23 cellular contexts compared by ENCODE assay signal in genomic region chr20:36177716-36178115, GRCh38. TPM values are rescaled to one million over a fixed set of nuclear protein-coding genes. Genes with fewer than 3 reads are reported as not detected.
DNase-seq lines count a peak whose midpoint lies in the region; ATAC-seq, FAIRE-seq and TF ChIP-seq lines count a peak whose summit lies in the region.
"Had no signal": no experiment of that assay in that cellular context is flagged by ENCODE, and none has a peak within 500 bp of the region (broad histone marks: within the 10 kb centered on the region; RNA-seq: fewer than 3 reads in every experiment).

No MANE protein-coding gene starts in this region.

- TF ChIP-seq EP300 in HepG2 (IDR thresholded peaks at IDR 0.05; ENCODE audit: low read depth in 2 of 2, low read length in 2 of 2) (no peak), HepG2 (CRISPR knock-in tag; IDR thresholded peaks at IDR 0.05; ENCODE audit: borderline replicate concordance) (no peak)

- no peak for FAIRE-seq in HepG2 (lab: Jason Lieb, UNC)
- FAIRE-seq in small intestine (lab: Jason Lieb, UNC) = no peak
- FAIRE-seq: A204.1, D721Med, GM12878, GM19239, H54 had no signal

- H3K4me2 ChIP-seq in HepG2 (ENCODE audit: low read depth, low read length) = no peak overlapping the region
- H3K4me2 ChIP-seq: BLaER1, GM23338 had no signal

- intact Hi-C loops in HepG2 (cut with micrococcal nuclease; ENCODE audit: unreplicated experiment) (no loop called here), right lobe of liver (cut with DNase I) (no loop called here)

- no TSS peak for BruUV-seq in HepG2 (replicated peaks; lab: Mats Ljungman, UMichigan)

- H3K4me1 ChIP-seq in HepG2 (ENCODE audit: insufficient read depth, low read length) (peaks cover 19% of the 10 kb centered on the region), right lobe of liver (peaks cover 0 to 1% (median 0%) of the 10 kb centered on the region in 4 donors), small intestine (ENCODE audit: control insufficient read depth in 2 of 2, insufficient read depth in 1 of 2, low read depth in 1 of 2, low read length in 1 of 2) (no peaks in the 10 kb centered on the region)
- H3K4me1 ChIP-seq: HAP-1 had no signal

- H3K36me3 ChIP-seq in HepG2 (replicated peaks in 1 of 2; ENCODE audit: control insufficient read depth in 1 of 2, insufficient read depth in 2 of 2, low read length in 2 of 2) = peaks cover 23 to 43% of the 10 kb centered on the region in 2 experiments; a peak in 4 of 5 replicates
- H3K36me3 ChIP-seq in right lobe of liver = no peaks in the 10 kb centered on the region
- no peaks in the 10 kb centered on the region for H3K36me3 ChIP-seq in small intestine (ENCODE audit: control insufficient read depth in 2 of 2, insufficient read depth in 2 of 2, low read length in 2 of 2)

- ATAC-seq in HepG2 (no peak), right lobe of liver (no peak)
- ATAC-seq: GM12878, GM23338 had no signal

- H3K79me2 ChIP-seq in HepG2 (ENCODE audit: insufficient read depth, low read length) = no peaks in the 10 kb centered on the region

- H3K27ac ChIP-seq in HepG2 (ENCODE audit: extremely low read length, insufficient read depth, low read length) (no peak overlapping the region), right lobe of liver (no peak overlapping the region), small intestine (ENCODE audit: low read depth in 1 of 2, low read length in 1 of 2) (no peak overlapping the region)
- H3K27ac ChIP-seq: 22Rv1, BLaER1, C4-2B had no signal

- no peak overlapping the region for H3K9ac ChIP-seq in HepG2 (ENCODE audit: insufficient read depth, low read depth, low read length)
- H3K9ac ChIP-seq: BLaER1 had no signal

- no peak overlapping the region for H3K4me3 ChIP-seq in HepG2 (replicated peaks in 1 of 3; ENCODE audit: insufficient read depth in 1 of 3, low read depth in 2 of 3, low read length in 3 of 3)
- no peak overlapping the region for H3K4me3 ChIP-seq in right lobe of liver
- H3K4me3 ChIP-seq in small intestine (ENCODE audit: low read depth in 1 of 2, low read length in 2 of 2) = no peak overlapping the region
- H3K4me3 ChIP-seq: BLaER1, GM12878, GM23338, HAP-1 had no signal

- TF ChIP-seq POLR2A in HepG2 (IDR thresholded peaks at IDR 0.05; ENCODE audit: insufficient read depth in 1 of 2, low read depth in 2 of 2, low read length in 2 of 2) (no peak), right lobe of liver (IDR thresholded peaks at IDR 0.05) (no peak)

- H3K27me3 ChIP-seq in HepG2 (ENCODE audit: control insufficient read depth in 1 of 2, insufficient read depth in 2 of 2, low read length in 2 of 2) (no peaks in the 10 kb centered on the region), right lobe of liver (no peaks in the 10 kb centered on the region), small intestine (ENCODE audit: control insufficient read depth in 2 of 2, insufficient read depth in 2 of 2, low read length in 2 of 2) (no peaks in the 10 kb centered on the region)
- H3K27me3 ChIP-seq: BLaER1 had no signal

- H4K20me1 ChIP-seq in HepG2 (ENCODE audit: insufficient read depth, low read length) = no peaks in the 10 kb centered on the region

- H3K9me3 ChIP-seq in HepG2 (ENCODE audit: low read length) = no peaks in the 10 kb centered on the region
- no peaks in the 10 kb centered on the region for H3K9me3 ChIP-seq in right lobe of liver
- H3K9me3 ChIP-seq in small intestine (ENCODE audit: control insufficient read depth, low read depth) = no peaks in the 10 kb centered on the region
- H3K9me3 ChIP-seq: BLaER1, HAP-1 had no signal

- POLR2A ChIA-PET in HepG2 (lab: Yijun Ruan, JAX) = interaction anchor here (0.6 kb wide), 1 partner anchor 308 kb away, joined by 3 read pairs; no protein-coding TSS in a partner anchor

- H2AFZ ChIP-seq in HepG2 (ENCODE audit: low read length) = no peak overlapping the region
- H2AFZ ChIP-seq: GM23338 had no signal

- CTCF ChIA-PET in HepG2 (lab: Yijun Ruan, JAX; ENCODE audit: low intra/inter-chr PET ratio, low total read pairs) = no interaction called here

- no peak for TF ChIP-seq CTCF in HepG2 (CRISPR knock-in tag; IDR thresholded peaks at IDR 0.05)
- TF ChIP-seq CTCF in right lobe of liver (IDR thresholded peaks at IDR 0.05) = no peak

- WGBS in HepG2 (ENCODE audit: low lambda C conversion rate) = 89% methylated on average over 7 of the region's 7 CpGs
- WGBS in right lobe of liver (ENCODE audit: insufficient coverage, low coverage, low lambda C conversion rate, missing lambda C conversion rate) = no CpG with 5 or more reads among the region's 7 CpGs
- 85 to 96% (median 94%) methylated on average over 7 of the region's 7 CpGs for WGBS in small intestine, 3 donors

- DNase-seq in HepG2 (ENCODE audit: low spot score) (no peak), right lobe of liver (no peak), mucosa of gallbladder (ENCODE audit: low spot score) (peak; percentile 44), small intestine (peak; percentile 27), NCI-H1105 treated with DMSO at 0.1 percent for 48 hours (lab: John Stamatoyannopoulos, UW) (no peak), superior temporal gyrus (ENCODE audit: extremely low spot score) (no peak)
- DNase-seq: CD4-positive, alpha-beta T cell; CD8-positive, alpha-beta memory T cell; DMS 273 treated with DMSO at 0.1 percent for 48 hours; DMS79; EL; GDM1; HFFc6 had no signal

- in situ Hi-C loops in HepG2 (cut with HindIII; ENCODE audit: extremely low pct_ligation_motif_present, low pct_unique_long_range_greater_than_20kb) = no loop called here

- no peak for TF ChIP-seq RAD21 in HepG2 (CRISPR knock-in tag; IDR thresholded peaks at IDR 0.05)

TF ChIP-seq in HepG2, 621 proteins besides CTCF, POLR2A, EP300 and RAD21:
- TF ChIP-seq ZNF10 (CRISPR knock-in tag; IDR thresholded peaks at IDR 0.05; ENCODE audit: borderline replicate concordance, low read depth) = no peak
- TF ChIP-seq NRL (CRISPR knock-in tag; IDR thresholded peaks at IDR 0.05; ENCODE audit: borderline replicate concordance) = 0 out of 2 replicates have a peak, but pooled peaks have one; percentile 24
TF ChIP-seq in HepG2: peak in this region for 1.

RNA-seq across cellular contexts. Expression of gene EPB41L1, which starts 23.2 kb away (rescaled TPM):
- total RNA-seq in HepG2 (2016; rRNA removed; fragmentation: Illumina TruSeq; extraction: Trizol) (16.7 and 20.8 TPM in 2 replicates), right lobe of liver (10 to 100 TPM in 1 of 6 experiments, 1 to 10 TPM in 5; 3.1 to 13.2 (median 5.3) TPM), mucosa of gallbladder (136 TPM)
- 17.4 and 17.7 TPM in 2 replicates for total RNA-seq in HepG2 (2016; cell fraction: cytosol; rRNA removed; fragmentation: Illumina TruSeq; extraction: Trizol; ENCODE audit: low read depth)
- total RNA-seq in HepG2 (2016; cell fraction: insoluble cytoplasmic fraction; rRNA removed; fragmentation: Illumina TruSeq; extraction: Trizol) = 14.4 and 18.0 TPM in 2 replicates
- total RNA-seq in HepG2 (2016; cell fraction: membrane; rRNA removed; fragmentation: Illumina TruSeq; extraction: Trizol) = 56.5 and 60.6 TPM in 2 replicates
- total RNA-seq in HepG2 (2016; cell fraction: nucleus; rRNA removed; fragmentation: Illumina TruSeq; extraction: Trizol) = 12.9 and 17.3 TPM in 2 replicates
- polyA plus RNA-seq in HepG2 (2011; rRNA removed) (39.0 and 53.0 TPM in 2 replicates), small intestine (10 to 100 TPM; 10.5 to 14.2 (median 11.0) TPM)
- polyA plus RNA-seq in HepG2 (2011; cell fraction: cytosol; rRNA removed) = 32.6 and 36.6 TPM in 2 replicates
- polyA plus RNA-seq in HepG2 (2011; cell fraction: nucleus; rRNA removed) = 28.0 and 46.3 TPM in 2 replicates
- polyA plus RNA-seq in HepG2 (2012) = 66.5 and 66.8 TPM in 2 replicates
- polyA plus RNA-seq in HepG2 (2016; cell fraction: cytosol; fragmentation: Illumina TruSeq; extraction: Trizol; ENCODE audit: low read depth) = 51.2 and 58.4 TPM in 2 replicates
- 34.8 and 53.2 TPM in 2 replicates for polyA plus RNA-seq in HepG2 (2016; cell fraction: insoluble cytoplasmic fraction; fragmentation: Illumina TruSeq; extraction: Trizol; ENCODE audit: low read depth)
- polyA plus RNA-seq in HepG2 (2016; cell fraction: membrane; fragmentation: Illumina TruSeq; extraction: Trizol; ENCODE audit: low read depth) = 96.9 and 114 TPM in 2 replicates
- polyA plus RNA-seq in HepG2 (2016; cell fraction: nucleus; fragmentation: Illumina TruSeq; extraction: Trizol; ENCODE audit: insufficient read depth, low read depth) = 24.4 and 28.5 TPM in 2 replicates
- 15.0 and 50.3 TPM in 2 replicates for polyA minus RNA-seq in HepG2 (2011; rRNA and poly(A)+ RNA removed; ENCODE audit: low replicate concordance)
- 28.8 and 48.7 TPM in 2 replicates for polyA minus RNA-seq in HepG2 (2011; cell fraction: cytosol; rRNA and poly(A)+ RNA removed)
- 20.4 and 20.9 TPM in 2 replicates for polyA minus RNA-seq in HepG2 (2011; cell fraction: nucleus; rRNA and poly(A)+ RNA removed)
- polyA plus RNA-seq: CD8-positive, alpha-beta memory T cell had no signal

RNA-seq across cellular contexts. Expression of gene AAR2, which starts 58.6 kb away (rescaled TPM):
- total RNA-seq in HepG2 (2016; rRNA removed; fragmentation: Illumina TruSeq; extraction: Trizol) (46.2 and 56.5 TPM in 2 replicates), right lobe of liver (10 to 100 TPM; 11.8 to 16.7 (median 13.5) TPM), mucosa of gallbladder (26.1 TPM)
- 6.6 and 7.3 TPM in 2 replicates for total RNA-seq in HepG2 (2016; cell fraction: cytosol; rRNA removed; fragmentation: Illumina TruSeq; extraction: Trizol; ENCODE audit: low read depth)
- 45.1 and 55.7 TPM in 2 replicates for total RNA-seq in HepG2 (2016; cell fraction: insoluble cytoplasmic fraction; rRNA removed; fragmentation: Illumina TruSeq; extraction: Trizol)
- total RNA-seq in HepG2 (2016; cell fraction: membrane; rRNA removed; fragmentation: Illumina TruSeq; extraction: Trizol) = 15.6 and 16.1 TPM in 2 replicates
- 31.3 and 35.6 TPM in 2 replicates for total RNA-seq in HepG2 (2016; cell fraction: nucleus; rRNA removed; fragmentation: Illumina TruSeq; extraction: Trizol)
- polyA plus RNA-seq in HepG2 (2011; rRNA removed) (45.2 and 50.5 TPM in 2 replicates), small intestine (10 to 100 TPM; 15.7 to 24.2 (median 22.2) TPM)
- 37.7 and 43.1 TPM in 2 replicates for polyA plus RNA-seq in HepG2 (2011; cell fraction: cytosol; rRNA removed)
- polyA plus RNA-seq in HepG2 (2011; cell fraction: nucleus; rRNA removed) = 28.8 and 29.0 TPM in 2 replicates
- polyA plus RNA-seq in HepG2 (2012) = 29.3 and 35.7 TPM in 2 replicates
- polyA plus RNA-seq in HepG2 (2016; cell fraction: cytosol; fragmentation: Illumina TruSeq; extraction: Trizol; ENCODE audit: low read depth) = 4.9 and 5.0 TPM in 2 replicates
- 57.6 and 57.7 TPM in 2 replicates for polyA plus RNA-seq in HepG2 (2016; cell fraction: insoluble cytoplasmic fraction; fragmentation: Illumina TruSeq; extraction: Trizol; ENCODE audit: low read depth)
- polyA plus RNA-seq in HepG2 (2016; cell fraction: membrane; fragmentation: Illumina TruSeq; extraction: Trizol; ENCODE audit: low read depth) = 9.6 and 9.7 TPM in 2 replicates
- 41.9 and 45.1 TPM in 2 replicates for polyA plus RNA-seq in HepG2 (2016; cell fraction: nucleus; fragmentation: Illumina TruSeq; extraction: Trizol; ENCODE audit: insufficient read depth, low read depth)
- 89.7 and 103 TPM in 2 replicates for polyA minus RNA-seq in HepG2 (2011; rRNA and poly(A)+ RNA removed; ENCODE audit: low replicate concordance)
- polyA minus RNA-seq in HepG2 (2011; cell fraction: cytosol; rRNA and poly(A)+ RNA removed) = 24.4 and 25.0 TPM in 2 replicates
- 26.8 and 34.2 TPM in 2 replicates for polyA minus RNA-seq in HepG2 (2011; cell fraction: nucleus; rRNA and poly(A)+ RNA removed)

Comparison
In these comparisons a context has a peak if more than half of its experiments do, and no peak if none do; other contexts are left out.
1. DNase-seq: peak in mucosa of gallbladder (single experiment) and small intestine (single experiment); none in HepG2 (single experiment), right lobe of liver (0 of 3), NCI-H1105 treated with DMSO at 0.1 percent for 48 hours (single experiment) and superior temporal gyrus (single experiment).